ENCODE assay signal across 8 cellular contexts in the genomic region with DNA sequence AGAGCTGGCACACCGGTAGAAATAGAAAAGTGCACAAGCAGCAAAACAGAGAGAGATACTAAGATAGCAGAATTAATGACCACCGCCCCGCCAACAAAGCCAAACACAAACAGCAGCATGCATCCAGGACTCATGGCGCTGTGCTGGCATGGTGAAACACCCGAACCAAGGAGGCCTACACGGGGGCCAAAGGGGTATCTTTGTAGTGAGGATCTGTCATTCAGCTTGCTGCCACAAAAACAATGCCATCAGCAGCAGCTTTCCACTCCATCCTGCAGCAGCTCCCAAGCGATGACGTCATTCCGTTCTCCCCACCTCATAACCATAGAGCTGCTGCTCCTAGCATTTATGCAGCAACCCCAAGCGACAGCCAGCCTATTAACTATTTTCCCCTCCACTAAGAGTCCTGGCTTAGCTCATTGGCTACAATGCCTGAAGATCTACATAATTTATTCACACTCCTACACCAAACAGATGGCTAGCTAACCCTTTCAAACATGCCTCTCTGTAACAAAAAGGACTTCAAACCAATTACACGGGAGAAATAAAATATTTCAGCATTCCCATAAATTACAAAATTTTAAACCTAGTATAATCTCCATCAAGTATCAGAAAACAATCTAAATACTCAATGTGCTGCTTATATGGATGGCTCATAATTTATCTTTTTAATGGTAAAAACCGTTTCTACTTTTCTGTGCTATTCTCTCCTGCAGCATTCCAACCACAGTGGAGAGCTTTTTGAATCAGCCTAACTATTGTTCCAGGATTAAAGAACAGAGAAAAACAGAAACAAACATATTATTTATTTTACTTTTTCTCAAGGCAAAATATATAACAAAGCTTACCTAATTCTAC.
DNase-seq lines count a peak whose midpoint lies in the region; ATAC-seq, FAIRE-seq and TF ChIP-seq lines count a peak whose summit lies in the region.

No MANE protein-coding gene starts in this region.

- H3K4me3 ChIP-seq in AG10803 (ENCODE audit: low read length) (peak overlapping the region; percentile 45), K562 (no peak overlapping the region), iPS-11a (ENCODE audit: low read depth, low read length) (peak overlapping the region; percentile 27), gastrocnemius medialis (no peak overlapping the region)

- no peaks in the 10 kb centered on the region for H3K27me3 ChIP-seq in K562 (ENCODE audit: control insufficient read depth in 2 of 2, insufficient read depth in 2 of 2, low read length in 2 of 2)
- no peaks in the 10 kb centered on the region for H3K27me3 ChIP-seq in gastrocnemius medialis

- H3K9ac ChIP-seq in K562 (ENCODE audit: insufficient read depth in 1 of 2, low read depth in 2 of 2, low read length in 2 of 2), result no peak overlapping the region

- TF ChIP-seq EP300 in K562 (IDR thresholded peaks at IDR 0.05; ENCODE audit: low read length), result no peak

- no peaks in the 10 kb centered on the region for H4K20me1 ChIP-seq in K562 (replicated peaks; ENCODE audit: control insufficient read depth, insufficient read depth, low read length)

- no peak overlapping the region for H3K4me2 ChIP-seq in K562 (ENCODE audit: insufficient read depth, low read length)

- no peak overlapping the region for H3K4me3 Mint-ChIP-seq in stimulated activated naive CD8-positive, alpha-beta T cell treated with anti-CD3 and anti-CD28 coated beads, Interleukin-15, amount 100 ng/mL, for 72 hours

- H3K27me3 Mint-ChIP-seq in stimulated activated naive CD8-positive, alpha-beta T cell treated with anti-CD3 and anti-CD28 coated beads, Interleukin-15, amount 100 ng/mL, for 72 hours, result no peaks in the 10 kb centered on the region

- H3K9me1 ChIP-seq in K562 (ENCODE audit: control insufficient read depth, insufficient read depth, low read length), result no peaks in the 10 kb centered on the region

- H3K27ac Mint-ChIP-seq in stimulated activated naive CD8-positive, alpha-beta T cell treated with anti-CD3 and anti-CD28 coated beads, Interleukin-15, amount 100 ng/mL, for 72 hours, result no peak overlapping the region

- no peaks in the 10 kb centered on the region for H3K4me1 ChIP-seq in K562 (replicated peaks in 1 of 2; ENCODE audit: control insufficient read depth in 2 of 2, insufficient read depth in 2 of 2, low read length in 2 of 2)
- peaks cover 7 to 10% of the 10 kb centered on the region in 2 donors for H3K4me1 ChIP-seq in gastrocnemius medialis

- intact Hi-C loops in K562 (cut with micrococcal nuclease), result no loop called here
- intact Hi-C loops in gastrocnemius medialis (cut with DNase I; ENCODE audit: low total_unique reads), result no loop called here

- H3K27ac ChIP-seq in K562 (ENCODE audit: extremely low read depth, low read depth, low read length), result no peak overlapping the region
- H3K27ac ChIP-seq in gastrocnemius medialis, result no peak overlapping the region

- peaks cover 2% of the 10 kb centered on the region; the same call in 2 of the 3 replicates for H3K36me3 ChIP-seq in K562 (ENCODE audit: control insufficient read depth, insufficient read depth, low read length)
- no peaks in the 10 kb centered on the region for H3K36me3 ChIP-seq in gastrocnemius medialis

- in situ Hi-C loops in K562 (cut with MboI), result no loop called here
- in situ Hi-C loops in gastrocnemius medialis (cut with MboI; ENCODE audit: low sequenced_read_pairs in 4 of 4), result no loop called here

- TF ChIP-seq POLR2A in K562 (conservative IDR thresholded peaks at IDR 0.05) (no peak), gastrocnemius medialis (IDR thresholded peaks at IDR 0.05) (no peak)

- peak; percentile 89 for DNase-seq in AG10803 (ENCODE audit: low read depth)
- peak; percentile 97 for DNase-seq in NCI-H146 (lab: John Stamatoyannopoulos, UW)
- peak in 2 of 4 experiments; percentile 18 for DNase-seq in K562 (ENCODE audit: extremely low read depth in 1 of 4, low spot score in 3 of 4)
- peak in 1 of 2 donors; percentile 8 for DNase-seq in gastrocnemius medialis
- no peak for DNase-seq in NCI-H2029 (lab: John Stamatoyannopoulos, UW)
- DNase-seq in stimulated activated naive CD8-positive, alpha-beta T cell treated with anti-CD3 and anti-CD28 coated beads, Interleukin-15, amount 100 ng/mL, for 72 hours, result no peak

- WGBS in K562 (ENCODE audit: insufficient coverage, low coverage, missing lambda C conversion rate), result 84% methylated on average over 12 of the region's 12 CpGs

- FAIRE-seq in K562 (lab: Jason Lieb, UNC), result no peak

- peak; percentile 76 for ATAC-seq in K562
- ATAC-seq in gastrocnemius medialis, result peak; percentile 60 to 62
- no peak for ATAC-seq in HG02623 (IDR thresholded peaks at IDR 0.05; ENCODE audit: unreplicated experiment)
- no peak for ATAC-seq in stimulated activated naive CD8-positive, alpha-beta T cell treated with anti-CD3 and anti-CD28 coated beads, Interleukin-15, amount 100 ng/mL, for 72 hours

- H3K4me1 Mint-ChIP-seq in stimulated activated naive CD8-positive, alpha-beta T cell treated with anti-CD3 and anti-CD28 coated beads, Interleukin-15, amount 100 ng/mL, for 72 hours, result no peaks in the 10 kb centered on the region

- no peak overlapping the region for H2AFZ ChIP-seq in K562 (ENCODE audit: low read depth, low read length)

- TF ChIP-seq RAD21 in K562 (CRISPR knock-in tag; conservative IDR thresholded peaks at IDR 0.05 in 1 of 2, IDR thresholded peaks at IDR 0.05 in 1 of 2), result no peak

- CTCF ChIA-PET in K562 (lab: Yijun Ruan, JAX; ENCODE audit: low intra/inter-chr PET ratio), result no interaction called here

- POLR2A ChIA-PET in K562 (lab: Yijun Ruan, JAX), result interaction anchor here (0.8 to 1.8 kb wide), 5 partner anchors 10 to 69 kb away, joined by 3 to 8 read pairs (median 3); no protein-coding TSS in a partner anchor

- H3K79me2 ChIP-seq in K562 (ENCODE audit: control insufficient read depth, insufficient read depth, low read length), result peaks cover 6% of the 10 kb centered on the region; the same call in 2 of the 3 replicates

- H3K9me3 Mint-ChIP-seq in stimulated activated naive CD8-positive, alpha-beta T cell treated with anti-CD3 and anti-CD28 coated beads, Interleukin-15, amount 100 ng/mL, for 72 hours, result no peaks in the 10 kb centered on the region

- H3K9me3 ChIP-seq in K562 (replicated peaks; ENCODE audit: control insufficient read depth, insufficient read depth, low read depth, low read length), result no peaks in the 10 kb centered on the region
- H3K9me3 ChIP-seq in gastrocnemius medialis, result no peaks in the 10 kb centered on the region

- TF ChIP-seq CTCF in AG10803 (conservative IDR thresholded peaks at IDR 0.05; ENCODE audit: low read length) (no peak), K562 (IDR thresholded peaks at IDR 0.05 in 2 of 3, conservative IDR thresholded peaks at IDR 0.05 in 1 of 3; ENCODE audit: insufficient read depth in 2 of 3, low read depth in 1 of 3, low read length in 3 of 3) (no peak), gastrocnemius medialis (IDR thresholded peaks at IDR 0.05 in 4 of 5, conservative IDR thresholded peaks at IDR 0.05 in 1 of 5) (no peak)

- BruUV-seq in K562 (replicated peaks; lab: Mats Ljungman, UMichigan), result TSS peak; percentile 19

TF ChIP-seq in K562, 482 proteins besides CTCF, POLR2A, EP300 and RAD21:
- TF ChIP-seq, protein P1, sequence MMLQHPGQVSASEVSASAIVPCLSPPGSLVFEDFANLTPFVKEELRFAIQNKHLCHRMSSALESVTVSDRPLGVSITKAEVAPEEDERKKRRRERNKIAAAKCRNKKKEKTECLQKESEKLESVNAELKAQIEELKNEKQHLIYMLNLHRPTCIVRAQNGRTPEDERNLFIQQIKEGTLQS (IDR thresholded peaks at IDR 0.05), result peak; percentile 89
- TF ChIP-seq, protein P1 (CRISPR knock-in tag; conservative IDR thresholded peaks at IDR 0.05), result no peak
- TF ChIP-seq, protein P2, sequence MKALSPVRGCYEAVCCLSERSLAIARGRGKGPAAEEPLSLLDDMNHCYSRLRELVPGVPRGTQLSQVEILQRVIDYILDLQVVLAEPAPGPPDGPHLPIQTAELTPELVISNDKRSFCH (CRISPR knock-in tag; IDR thresholded peaks at IDR 0.05), result no peak
- TF ChIP-seq, protein P2 (tag; IDR thresholded peaks at IDR 0.05), result no peak
- TF ChIP-seq ATF7 (IDR thresholded peaks at IDR 0.05) (peak; percentile 79), DIDO1 (tag; IDR thresholded peaks at IDR 0.05; ENCODE audit: low read depth) (no peak), JUND (IDR thresholded peaks at IDR 0.05; ENCODE audit: borderline replicate concordance, low read depth, low read length) (peak; percentile 40; the same call in 1 of the 2 replicates), JUND (tag; IDR thresholded peaks at IDR 0.05; ENCODE audit: borderline replicate concordance, low read depth, low read length) (no peak), NFYB (IDR thresholded peaks at IDR 0.05; ENCODE audit: extremely low read depth, insufficient read length) (peak; percentile 7), MYNN (IDR thresholded peaks at IDR 0.05) (no peak), MYNN (CRISPR knock-in tag; IDR thresholded peaks at IDR 0.05) (no peak), ZNF316 (IDR thresholded peaks at IDR 0.05) (0 out of 2 replicates have a peak, but pooled peaks have one; percentile 5)
- TF ChIP-seq, protein P3, sequence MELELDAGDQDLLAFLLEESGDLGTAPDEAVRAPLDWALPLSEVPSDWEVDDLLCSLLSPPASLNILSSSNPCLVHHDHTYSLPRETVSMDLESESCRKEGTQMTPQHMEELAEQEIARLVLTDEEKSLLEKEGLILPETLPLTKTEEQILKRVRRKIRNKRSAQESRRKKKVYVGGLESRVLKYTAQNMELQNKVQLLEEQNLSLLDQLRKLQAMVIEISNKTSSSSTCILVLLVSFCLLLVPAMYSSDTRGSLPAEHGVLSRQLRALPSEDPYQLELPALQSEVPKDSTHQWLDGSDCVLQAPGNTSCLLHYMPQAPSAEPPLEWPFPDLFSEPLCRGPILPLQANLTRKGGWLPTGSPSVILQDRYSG (tag; conservative IDR thresholded peaks at IDR 0.05; ENCODE audit: low read depth), result no peak

Comparison
In these comparisons a context has a peak if more than half of its experiments do, and no peak if none do; other contexts are left out.
1. DNase-seq: peak in AG10803 (single experiment) and NCI-H146 (single experiment); none in NCI-H2029 (single experiment) and stimulated activated naive CD8-positive, alpha-beta T cell treated with anti-CD3 and anti-CD28 coated beads, Interleukin-15, amount 100 ng/mL, for 72 hours (0 of 2).
2. H3K4me3 ChIP-seq: peak in AG10803 (single experiment) and iPS-11a (single experiment); none in K562 (single experiment) and gastrocnemius medialis (0 of 4).
3. ATAC-seq: peak in K562 (single experiment) and gastrocnemius medialis (2 of 2); none in HG02623 (single experiment) and stimulated activated naive CD8-positive, alpha-beta T cell treated with anti-CD3 and anti-CD28 coated beads, Interleukin-15, amount 100 ng/mL, for 72 hours (single experiment).